ENCODE assay signal across 9 cellular contexts in the genomic region with DNA sequence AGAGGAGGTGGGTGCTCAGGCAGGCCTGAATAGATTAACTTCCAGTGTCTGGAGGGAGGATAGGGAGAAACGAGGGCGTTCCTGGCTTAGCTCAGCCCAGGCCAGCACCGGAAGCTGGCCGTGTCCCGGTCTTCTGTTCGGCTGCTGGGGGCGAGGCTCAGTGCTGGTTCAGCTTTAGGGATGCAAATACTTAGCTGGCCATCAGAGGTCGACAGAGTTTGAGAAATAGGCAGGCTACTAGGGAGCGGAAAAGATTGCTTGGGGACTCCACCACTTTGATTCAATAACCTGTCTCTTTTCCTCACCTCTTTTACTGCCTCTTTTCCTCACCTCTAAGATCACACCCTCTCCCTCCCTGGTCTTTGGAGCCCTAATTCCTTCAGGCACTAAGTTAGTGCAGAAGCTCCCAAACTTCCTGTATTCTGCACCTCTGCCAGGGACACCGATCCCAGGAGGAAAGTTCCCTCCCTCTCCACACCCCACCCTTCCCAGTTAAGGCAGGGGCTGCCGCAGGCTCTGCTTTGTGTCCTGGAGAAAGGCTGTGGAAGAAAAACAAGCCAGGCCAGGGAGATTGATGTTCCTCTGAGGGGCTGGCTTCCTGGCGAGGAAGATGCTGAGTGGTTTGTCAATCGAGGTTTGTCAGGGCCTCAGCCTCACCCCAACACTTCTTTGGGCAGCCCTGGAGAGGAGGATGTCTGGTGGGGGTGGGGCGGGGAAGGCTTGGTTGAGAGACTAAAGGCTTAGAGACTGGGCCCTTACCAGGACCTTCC. TPM values are rescaled to one million over a fixed set of nuclear protein-coding genes. Genes with fewer than 3 reads are reported as not detected.
A peak's percentile ranks its signal among the peaks of the same experiment; 100 is the strongest.
DNase-seq lines count a peak whose midpoint lies in the region; ATAC-seq, FAIRE-seq and TF ChIP-seq lines count a peak whose summit lies in the region.
"Had no signal": no experiment of that assay in that cellular context is flagged by ENCODE, and none has a peak within 500 bp of the region (broad histone marks: within the 10 kb centered on the region; RNA-seq: fewer than 3 reads in every experiment).

No MANE protein-coding gene starts in this region.

- H3K27me3 ChIP-seq in Caco-2 (replicated peaks; ENCODE audit: control insufficient read depth, insufficient read depth, low read length), result no peaks in the 10 kb centered on the region
- H3K27me3 ChIP-seq in GM12878 (replicated peaks in 1 of 2; ENCODE audit: control insufficient read depth in 2 of 2, insufficient read depth in 2 of 2, low read length in 1 of 2), result no peaks in the 10 kb centered on the region

- H3K9me3 ChIP-seq in Caco-2 (no peaks in the 10 kb centered on the region), GM12878 (replicated peaks; ENCODE audit: control insufficient read depth, insufficient read depth, low read length) (no peaks in the 10 kb centered on the region)

- SMC1A ChIA-PET in GM12878 (lab: Charles Lee; ENCODE audit: uncharacterized antibody, unreplicated experiment), result interaction anchor here (1.3 kb wide), 1 partner anchor 402 kb away, joined by 4 read pairs; no protein-coding TSS in a partner anchor

- no peaks in the 10 kb centered on the region for H3K4me1 Mint-ChIP-seq in Caco-2 (ENCODE audit: low read depth, unreplicated experiment)
- peaks cover 17% of the 10 kb centered on the region for H3K4me1 Mint-ChIP-seq in type B pancreatic cell (ENCODE audit: unreplicated experiment)

- H2AFZ ChIP-seq in GM12878 (ENCODE audit: control insufficient read depth, low read depth, low read length), result no peak overlapping the region

- TF ChIP-seq RAD21 in GM12878 (IDR thresholded peaks at IDR 0.05; ENCODE audit: insufficient read depth, low read depth, low read length), result peak; percentile 70

- CTCF ChIA-PET in Caco-2 (lab: Charles Lee), result interaction anchor here (0.9 to 1.3 kb wide), 3 partner anchors 310 to 564 kb away, joined by 3 to 8 read pairs (median 3); no protein-coding TSS in a partner anchor
- CTCF ChIA-PET in GM12878 (lab: Yijun Ruan, JAX), result interaction anchor here (0.6 to 1.7 kb wide), 8 partner anchors 9 to 1274 kb away, joined by 3 to 9 read pairs (median 3); no protein-coding TSS in a partner anchor

- H3K27me3 Mint-ChIP-seq in Caco-2 (ENCODE audit: insufficient read depth, unreplicated experiment), result no peaks in the 10 kb centered on the region
- no peaks in the 10 kb centered on the region for H3K27me3 Mint-ChIP-seq in type B pancreatic cell

- POLR2A ChIA-PET in Caco-2 (lab: Charles Lee) (no interaction called here), GM12878 (lab: Charles Lee) (no interaction called here)

- in situ Hi-C loops in GM12878 (cut with MboI), result loop anchor here (10.0 kb wide), 1 partner anchor 562 kb away; no protein-coding TSS in a partner anchor

- RAD21 ChIA-PET in GM12878 (lab: Charles Lee; ENCODE audit: unreplicated experiment), result interaction anchor here (1.2 kb wide), 1 partner anchor 399 kb away, joined by 6 read pairs; no protein-coding TSS in a partner anchor

- WGBS in GM12878 (ENCODE audit: insufficient coverage, insufficient replicate concordance, low lambda C conversion rate, missing lambda C conversion rate), result 11% methylated on average over 14 of the region's 14 CpGs

- no peak overlapping the region for H3K27ac ChIP-seq in GM12878 (ENCODE audit: control insufficient read depth, insufficient read depth)
- H3K27ac ChIP-seq: SK-N-MC had no signal

- ATAC-seq in GM19035 (IDR thresholded peaks at IDR 0.05; ENCODE audit: unreplicated experiment) (peak; percentile 58), GM12878 (peak; percentile 88), HG03469 (IDR thresholded peaks at IDR 0.05; ENCODE audit: unreplicated experiment) (no peak), GM19023 (IDR thresholded peaks at IDR 0.05; ENCODE audit: unreplicated experiment) (no peak)

- H4K20me1 ChIP-seq in GM12878 (ENCODE audit: control insufficient read depth, insufficient read depth), result no peaks in the 10 kb centered on the region; the same call in 1 of the 2 replicates

- H3K4me2 ChIP-seq in GM12878 (ENCODE audit: control insufficient read depth, insufficient read depth), result no peak overlapping the region

- no peak for TF ChIP-seq POLR2A in GM12878 (IDR thresholded peaks at IDR 0.05; ENCODE audit: low read depth, low read length)

- H3K4me1 ChIP-seq in Caco-2, result no peaks in the 10 kb centered on the region
- H3K4me1 ChIP-seq in GM12878 (ENCODE audit: control insufficient read depth, insufficient read depth, low read length), result no peaks in the 10 kb centered on the region

- H3K9me3 Mint-ChIP-seq in Caco-2 (ENCODE audit: unreplicated experiment) (no peaks in the 10 kb centered on the region), type B pancreatic cell (no peaks in the 10 kb centered on the region)

- H3K9ac ChIP-seq in GM12878 (ENCODE audit: control insufficient read depth, insufficient read depth, low read length), result no peak overlapping the region

- H3K4me3 ChIP-seq in Caco-2 (ENCODE audit: low read depth, low read length), result no peak overlapping the region
- no peak overlapping the region for H3K4me3 ChIP-seq in GM12878
- H3K4me3 ChIP-seq: SK-N-MC had no signal

- peak; percentile 33 to 79 for TF ChIP-seq CTCF in Caco-2 (IDR thresholded peaks at IDR 0.05; ENCODE audit: insufficient read depth in 1 of 2, low read depth in 1 of 2, low read length in 1 of 2, severe bottlenecking in 1 of 2, unreplicated experiment in 1 of 2)
- peak; percentile 45 to 65 (median 53); a peak in 5 of 6 replicates for TF ChIP-seq CTCF in GM12878 (IDR thresholded peaks at IDR 0.05 in 2 of 3, conservative IDR thresholded peaks at IDR 0.05 in 1 of 3; ENCODE audit: control insufficient read depth in 2 of 3, extremely low read depth in 1 of 3, insufficient read depth in 1 of 3, low read depth in 3 of 3, low read length in 3 of 3)
- TF ChIP-seq CTCF in type B pancreatic cell (conservative IDR thresholded peaks at IDR 0.05), result peak; percentile 73

- no TSS peak for BruUV-seq in Caco-2 (replicated peaks; lab: Mats Ljungman, UMichigan)
- no TSS peak for BruUV-seq in GM12878 (replicated peaks; lab: Mats Ljungman, UMichigan)

- no peaks in the 10 kb centered on the region for H3K79me2 ChIP-seq in GM12878 (ENCODE audit: control insufficient read depth, insufficient read depth, low read length)

- no peak overlapping the region for H3K27ac Mint-ChIP-seq in Caco-2 (ENCODE audit: unreplicated experiment)
- H3K27ac Mint-ChIP-seq in type B pancreatic cell, result no peak overlapping the region

- H3K4me3 Mint-ChIP-seq in Caco-2 (ENCODE audit: unreplicated experiment) (no peak overlapping the region), type B pancreatic cell (peak overlapping the region; percentile 39)

- DNase-seq in Caco-2 (peak in 1 of 2 experiments; percentile 42), NCI-H1694 treated with DMSO at 0.1 percent for 48 hours (lab: John Stamatoyannopoulos, UW) (peak; percentile 31), GM12878 (ENCODE audit: low read depth, low spot score) (no peak), kidney glomerular epithelial cell (lab: John Stamatoyannopoulos, UW) (peak; percentile 33), type B pancreatic cell (ENCODE audit: extremely low spot score, unreplicated experiment) (no peak)

- no peak for FAIRE-seq in GM12878 (lab: Jason Lieb, UNC)

- intact Hi-C loops in Caco-2 (cut with micrococcal nuclease; ENCODE audit: unreplicated experiment) (no loop called here), GM12878 (cut with micrococcal nuclease; ENCODE audit: unreplicated experiment) (loop anchor here (10.0 kb wide), 2 partner anchors 302 to 332 kb away; no protein-coding TSS in a partner anchor)

- no peaks in the 10 kb centered on the region for H3K36me3 ChIP-seq in Caco-2 (ENCODE audit: control insufficient read depth, insufficient read depth, low read length)
- no peaks in the 10 kb centered on the region for H3K36me3 ChIP-seq in GM12878 (ENCODE audit: control insufficient read depth in 2 of 2, insufficient read depth in 2 of 2, low read length in 1 of 2)

- TF ChIP-seq EP300 in GM12878 (IDR thresholded peaks at IDR 0.05; ENCODE audit: borderline replicate concordance in 1 of 2, control insufficient read depth in 1 of 2, low read depth in 2 of 2, low read length in 2 of 2), result no peak

- H3K36me3 Mint-ChIP-seq in Caco-2 (ENCODE audit: insufficient read depth, unreplicated experiment) (no peaks in the 10 kb centered on the region), type B pancreatic cell (no peaks in the 10 kb centered on the region)

TF ChIP-seq in GM12878, 131 proteins besides CTCF, POLR2A, EP300 and RAD21 (continues in another document):
- TF ChIP-seq POU2F2 (IDR thresholded peaks at IDR 0.05; ENCODE audit: borderline replicate concordance, low read depth, low read length) (peak; percentile 44; the same call in 1 of the 3 replicates), ZNF217 (IDR thresholded peaks at IDR 0.05) (no peak), SRF (IDR thresholded peaks at IDR 0.05; ENCODE audit: low read depth in 2 of 2, low read length in 2 of 2) (no peak), YY1 (IDR thresholded peaks at IDR 0.05; ENCODE audit: low read depth, low read length) (0 out of 2 replicates have a peak, but pooled peaks have one; percentile 15), KDM1A (IDR thresholded peaks at IDR 0.05; ENCODE audit: borderline replicate concordance) (no peak), SMC3 (IDR thresholded peaks at IDR 0.05; ENCODE audit: borderline replicate concordance, low read length) (peak; percentile 56; the same call in 1 of the 2 replicates), RAD51 (IDR thresholded peaks at IDR 0.05) (no peak), LARP7 (IDR thresholded peaks at IDR 0.05) (no peak), CHD1 (IDR thresholded peaks at IDR 0.05; ENCODE audit: low read depth, low read length) (no peak)

RNA-seq across cellular contexts. Expression of gene EFNB1, which starts 6.0 kb away (rescaled TPM):
- 5.7 and 7.0 TPM in 2 replicates for total RNA-seq in Caco-2 (2022)
- total RNA-seq in GM12878 (2013; cell fraction: nucleolus; rRNA removed), result 0.52 and 0.61 TPM in 2 replicates
- 0.71 and 0.79 TPM in 2 replicates for total RNA-seq in GM12878 (2014; rRNA removed)
- 0.22 and 0.28 TPM in 2 replicates for total RNA-seq in GM12878 (2014; rRNA removed; fragmentation: Illumina TruSeq; extraction: Trizol)
- total RNA-seq in GM12878 (2021), result 0.80 and 1.0 TPM in 2 replicates
- polyA plus RNA-seq in GM12878 (2011; ENCODE audit: low read depth), result 0.18 TPM
- polyA plus RNA-seq in GM12878 (2011; rRNA removed), result 0.32 and 0.81 TPM in 2 replicates
- polyA plus RNA-seq in GM12878 (2011; cell fraction: cytosol; rRNA removed), result 1.2 and 2.0 TPM in 2 replicates
- polyA plus RNA-seq in GM12878 (2011; cell fraction: nucleus; rRNA removed), result 0.91 and 1.0 TPM in 2 replicates
- 0.74 and 0.80 TPM in 2 replicates for polyA plus RNA-seq in GM12878 (2012)
- polyA plus RNA-seq in GM12878 (2014; fragmentation: Illumina TruSeq; extraction: Trizol), result 0.08 and 0.28 TPM in 2 replicates
- under 1 TPM in 1 of 2 experiments, not detected in 1; 0.02 TPM for polyA plus RNA-seq in GM12878 (2014; fragmentation: Nextera tagmentation; extraction: Ambion mirVana)
- 0.72 and 1.00 TPM in 2 replicates for polyA plus RNA-seq in GM12878 (2014; rRNA removed)
- under 1 TPM; 0.91 to 0.92 TPM for polyA plus RNA-seq in GM12878 (2016; fragmentation: Nextera tagmentation; extraction: Ambion mirVana)
- 0.66 and 1.1 TPM in 2 replicates for polyA minus RNA-seq in GM12878 (2011; rRNA and poly(A)+ RNA removed)
- polyA minus RNA-seq in GM12878 (2011; cell fraction: cytosol; rRNA and poly(A)+ RNA removed), result 0.40 and 0.94 TPM in 2 replicates
- 0.60 and 0.67 TPM in 2 replicates for polyA minus RNA-seq in GM12878 (2011; cell fraction: nucleus; rRNA and poly(A)+ RNA removed)
- total RNA-seq in type B pancreatic cell (ENCODE audit: low replicate concordance), result 35.9 and 63.7 TPM in 2 replicates

Comparison
In these comparisons a context has a peak if more than half of its experiments do, and no peak if none do; other contexts are left out.
1. DNase-seq: peak in NCI-H1694 treated with DMSO at 0.1 percent for 48 hours (single experiment) and kidney glomerular epithelial cell (single experiment); none in GM12878 (single experiment) and type B pancreatic cell (single experiment).
2. ATAC-seq: peak in GM19035 (single experiment) and GM12878 (single experiment); none in HG03469 (single experiment) and GM19023 (single experiment).
3. Peak in every context shown above with its lines, with median percentiles within 50 percentile points of each other: CTCF ChIP-seq.